In the genomic region with DNA sequence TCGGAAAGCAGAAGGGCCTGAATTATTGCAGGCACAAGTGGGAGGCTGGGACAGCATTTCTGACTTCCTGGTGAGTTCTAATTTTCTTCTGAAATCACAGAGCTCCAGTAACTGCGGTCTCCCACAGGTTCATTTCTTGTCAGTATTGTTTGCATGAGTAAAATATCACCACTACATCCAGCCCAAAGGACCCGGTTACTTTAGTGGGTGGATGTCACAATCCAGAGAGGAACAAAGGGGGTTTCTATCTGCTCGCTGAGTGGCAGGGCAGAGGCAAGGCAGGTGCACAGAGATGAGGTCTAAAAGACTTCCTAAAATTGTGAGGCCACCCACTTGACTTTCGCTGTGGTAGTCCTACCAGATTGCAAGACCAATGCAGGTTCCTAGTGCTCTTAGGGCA, we compare ENCODE assay signal across 19 cellular contexts.
DNase-seq lines count a peak whose midpoint lies in the region; ATAC-seq and TF ChIP-seq lines count a peak whose summit lies in the region.
"Had no signal": no experiment of that assay in that cellular context is flagged by ENCODE, and none has a peak within 500 bp of the region (broad histone marks: within the 10 kb centered on the region; RNA-seq: fewer than 3 reads in every experiment).

No MANE protein-coding gene starts in this region.

- H3K4me1 Mint-ChIP-seq in activated CD4-positive, alpha-beta memory T cell treated with anti-CD3 and anti-CD28 coated beads for 36 hours (ENCODE audit: low read depth) = no peaks in the 10 kb centered on the region
- H3K4me1 Mint-ChIP-seq in activated CD4-positive, alpha-beta memory T cell treated with anti-CD3 and anti-CD28 coated beads, Interleukin-2, amount 10 ng/mL, durations not matched to agents 7 days and 5 days = no peaks in the 10 kb centered on the region
- peaks cover 23% of the 10 kb centered on the region for H3K4me1 Mint-ChIP-seq in chondrocyte (ENCODE audit: low read depth)
- no peaks in the 10 kb centered on the region for H3K4me1 Mint-ChIP-seq in activated CD8-positive, alpha-beta T cell treated with anti-CD3 and anti-CD28 coated beads, Interleukin-2, amount 10 ng/mL, durations not matched to agents 7 days and 5 days (ENCODE audit: low read depth)
- H3K4me1 Mint-ChIP-seq in activated naive CD4-positive, alpha-beta T cell treated with anti-CD3 and anti-CD28 coated beads for 36 hours (ENCODE audit: low read depth) = no peaks in the 10 kb centered on the region
- H3K4me1 Mint-ChIP-seq: activated CD4-positive, alpha-beta T cell treated with anti-CD3 and anti-CD28 coated beads, Interleukin-2, amount 10 ng/mL, durations not matched to agents 24 days and 14 days; activated naive CD8-positive, alpha-beta T cell treated with anti-CD3 and anti-CD28 coated beads, Interleukin-2, amount 10 ng/mL, durations not matched to agents 7 days and 5 days; B cell had no signal

- no peaks in the 10 kb centered on the region for H3K27me3 Mint-ChIP-seq in activated CD4-positive, alpha-beta memory T cell treated with anti-CD3 and anti-CD28 coated beads for 36 hours
- H3K27me3 Mint-ChIP-seq in activated CD4-positive, alpha-beta memory T cell treated with anti-CD3 and anti-CD28 coated beads, Interleukin-2, amount 10 ng/mL, durations not matched to agents 7 days and 5 days = no peaks in the 10 kb centered on the region
- H3K27me3 Mint-ChIP-seq in chondrocyte (ENCODE audit: low read depth) = peaks cover 10% of the 10 kb centered on the region
- no peaks in the 10 kb centered on the region for H3K27me3 Mint-ChIP-seq in activated CD8-positive, alpha-beta T cell treated with anti-CD3 and anti-CD28 coated beads, Interleukin-2, amount 10 ng/mL, durations not matched to agents 7 days and 5 days (ENCODE audit: low read depth)
- no peaks in the 10 kb centered on the region for H3K27me3 Mint-ChIP-seq in activated naive CD4-positive, alpha-beta T cell treated with anti-CD3 and anti-CD28 coated beads for 36 hours (ENCODE audit: low read depth)
- H3K27me3 Mint-ChIP-seq: activated naive CD8-positive, alpha-beta T cell treated with anti-CD3 and anti-CD28 coated beads, Interleukin-2, amount 10 ng/mL, durations not matched to agents 7 days and 5 days had no signal

- ATAC-seq in activated CD8-positive, alpha-beta T cell treated with anti-CD3 and anti-CD28 coated beads, Interleukin-2, amount 10 ng/mL, durations not matched to agents 7 days and 5 days = no peak
- ATAC-seq in left colon = no peak

- CTCF ChIA-PET in activated CD4-positive, alpha-beta memory T cell treated with anti-CD3 and anti-CD28 coated beads for 36 hours (lab: Charles Lee) = no interaction called here
- CTCF ChIA-PET in activated CD4-positive, alpha-beta memory T cell treated with anti-CD3 and anti-CD28 coated beads, Interleukin-2, amount 10 ng/mL, durations not matched to agents 7 days and 5 days (lab: Charles Lee) = no interaction called here
- CTCF ChIA-PET in activated CD8-positive, alpha-beta T cell treated with anti-CD3 and anti-CD28 coated beads, Interleukin-2, amount 10 ng/mL, durations not matched to agents 7 days and 5 days (lab: Charles Lee) = interaction anchor here (1.5 kb wide), 1 partner anchor 678 kb away, joined by 3 read pairs; no protein-coding TSS in a partner anchor
- CTCF ChIA-PET in activated naive CD4-positive, alpha-beta T cell treated with anti-CD3 and anti-CD28 coated beads for 36 hours (lab: Charles Lee) = no interaction called here

- no peaks in the 10 kb centered on the region for H3K36me3 Mint-ChIP-seq in activated CD4-positive, alpha-beta memory T cell treated with anti-CD3 and anti-CD28 coated beads for 36 hours
- no peaks in the 10 kb centered on the region for H3K36me3 Mint-ChIP-seq in activated CD4-positive, alpha-beta memory T cell treated with anti-CD3 and anti-CD28 coated beads, Interleukin-2, amount 10 ng/mL, durations not matched to agents 7 days and 5 days (ENCODE audit: low read depth)
- H3K36me3 Mint-ChIP-seq in chondrocyte (ENCODE audit: low read depth) = no peaks in the 10 kb centered on the region
- no peaks in the 10 kb centered on the region for H3K36me3 Mint-ChIP-seq in activated CD8-positive, alpha-beta T cell treated with anti-CD3 and anti-CD28 coated beads, Interleukin-2, amount 10 ng/mL, durations not matched to agents 7 days and 5 days (ENCODE audit: low read depth)
- no peaks in the 10 kb centered on the region for H3K36me3 Mint-ChIP-seq in activated naive CD4-positive, alpha-beta T cell treated with anti-CD3 and anti-CD28 coated beads for 36 hours (ENCODE audit: low read depth)

- no peak for TF ChIP-seq CTCF in chondrocyte (IDR thresholded peaks at IDR 0.05)

- POLR2A ChIA-PET in activated CD4-positive, alpha-beta memory T cell treated with anti-CD3 and anti-CD28 coated beads for 36 hours (lab: Charles Lee) = no interaction called here
- POLR2A ChIA-PET in activated CD4-positive, alpha-beta memory T cell treated with anti-CD3 and anti-CD28 coated beads, Interleukin-2, amount 10 ng/mL, durations not matched to agents 7 days and 5 days (lab: Charles Lee) = no interaction called here
- POLR2A ChIA-PET in activated CD8-positive, alpha-beta T cell treated with anti-CD3 and anti-CD28 coated beads, Interleukin-2, amount 10 ng/mL, durations not matched to agents 7 days and 5 days (lab: Charles Lee) = no interaction called here

- intact Hi-C loops in activated CD4-positive, alpha-beta memory T cell treated with anti-CD3 and anti-CD28 coated beads for 36 hours (cut with micrococcal nuclease) = no loop called here
- intact Hi-C loops in activated naive CD4-positive, alpha-beta T cell treated with anti-CD3 and anti-CD28 coated beads for 36 hours (cut with micrococcal nuclease) = no loop called here
- intact Hi-C loops in left colon (cut with DNase I, micrococcal nuclease) = no loop called here

- no peak overlapping the region for H3K4me3 Mint-ChIP-seq in activated CD4-positive, alpha-beta memory T cell treated with anti-CD3 and anti-CD28 coated beads for 36 hours
- H3K4me3 Mint-ChIP-seq in activated CD4-positive, alpha-beta memory T cell treated with anti-CD3 and anti-CD28 coated beads, Interleukin-2, amount 10 ng/mL, durations not matched to agents 7 days and 5 days = no peak overlapping the region
- H3K4me3 Mint-ChIP-seq in chondrocyte (ENCODE audit: unreplicated experiment) = no peak overlapping the region
- H3K4me3 Mint-ChIP-seq in activated CD8-positive, alpha-beta T cell treated with anti-CD3 and anti-CD28 coated beads, Interleukin-2, amount 10 ng/mL, durations not matched to agents 7 days and 5 days = no peak overlapping the region
- H3K4me3 Mint-ChIP-seq in activated naive CD4-positive, alpha-beta T cell treated with anti-CD3 and anti-CD28 coated beads for 36 hours = no peak overlapping the region
- H3K4me3 Mint-ChIP-seq: activated CD4-positive, alpha-beta T cell treated with anti-CD3 and anti-CD28 coated beads, Interleukin-2, amount 10 ng/mL, durations not matched to agents 24 days and 14 days; activated naive CD8-positive, alpha-beta T cell treated with anti-CD3 and anti-CD28 coated beads, Interleukin-2, amount 10 ng/mL, durations not matched to agents 7 days and 5 days; activated T-helper 1 cell treated with anti-CD3 and anti-CD28 coated beads, Interleukin-12 subunit alpha, Interleukin-12 subunit beta, Interleukin-2, Interleukin-4 antibody, amounts not matched to agents 30 ng/mL and 10 ng/mL and 1 ng/mL, durations not matched to agents 14 hours and 24 hours and 36 hours; B cell had no signal

- peak; percentile 11 for DNase-seq in activated CD4-positive, alpha-beta memory T cell treated with anti-CD3 and anti-CD28 coated beads for 36 hours
- DNase-seq in activated CD4-positive, alpha-beta memory T cell treated with anti-CD3 and anti-CD28 coated beads, Interleukin-2, amount 10 ng/mL, durations not matched to agents 7 days and 5 days = no peak
- DNase-seq in NOMO-1 treated with dmso at 0.1 percent for 144 hours (lab: John Stamatoyannopoulos, UW; ENCODE audit: unreplicated experiment) (peak; percentile 56), chondrocyte (ENCODE audit: low spot score) (no peak), T-helper 9 cell (no peak), left colon (no peak)
- no peak for DNase-seq in activated CD8-positive, alpha-beta T cell treated with anti-CD3 and anti-CD28 coated beads, Interleukin-2, amount 10 ng/mL, durations not matched to agents 7 days and 5 days
- DNase-seq in activated naive CD4-positive, alpha-beta T cell treated with anti-CD3 and anti-CD28 coated beads for 36 hours = no peak
- DNase-seq: activated CD4-positive, alpha-beta T cell treated with anti-CD3 and anti-CD28 coated beads, Interleukin-2, amount 10 ng/mL, durations not matched to agents 24 days and 14 days; activated naive CD8-positive, alpha-beta T cell treated with anti-CD3 and anti-CD28 coated beads, Interleukin-2, amount 10 ng/mL, durations not matched to agents 7 days and 5 days; cerebellar nuclear complex; glutamatergic neuron; H7; NCI-H2029; Peyer's patch; T-helper 1 cell; trophoblast cell had no signal

- H3K27ac Mint-ChIP-seq in activated CD4-positive, alpha-beta memory T cell treated with anti-CD3 and anti-CD28 coated beads for 36 hours = no peak overlapping the region
- no peak overlapping the region for H3K27ac Mint-ChIP-seq in activated CD4-positive, alpha-beta memory T cell treated with anti-CD3 and anti-CD28 coated beads, Interleukin-2, amount 10 ng/mL, durations not matched to agents 7 days and 5 days
- H3K27ac Mint-ChIP-seq in chondrocyte (ENCODE audit: unreplicated experiment) = peak overlapping the region; percentile 45
- no peak overlapping the region for H3K27ac Mint-ChIP-seq in activated CD8-positive, alpha-beta T cell treated with anti-CD3 and anti-CD28 coated beads, Interleukin-2, amount 10 ng/mL, durations not matched to agents 7 days and 5 days
- no peak overlapping the region for H3K27ac Mint-ChIP-seq in activated naive CD4-positive, alpha-beta T cell treated with anti-CD3 and anti-CD28 coated beads for 36 hours
- H3K27ac Mint-ChIP-seq: activated CD4-positive, alpha-beta T cell treated with anti-CD3 and anti-CD28 coated beads, Interleukin-2, amount 10 ng/mL, durations not matched to agents 24 days and 14 days; activated naive CD8-positive, alpha-beta T cell treated with anti-CD3 and anti-CD28 coated beads, Interleukin-2, amount 10 ng/mL, durations not matched to agents 7 days and 5 days; activated T-helper 1 cell treated with anti-CD3 and anti-CD28 coated beads, Interleukin-12 subunit alpha, Interleukin-12 subunit beta, Interleukin-2, Interleukin-4 antibody, amounts not matched to agents 30 ng/mL and 10 ng/mL and 1 ng/mL, durations not matched to agents 14 hours and 24 hours and 36 hours; B cell had no signal

- H3K9me3 Mint-ChIP-seq in activated CD4-positive, alpha-beta memory T cell treated with anti-CD3 and anti-CD28 coated beads for 36 hours = peaks cover 3% of the 10 kb centered on the region
- H3K9me3 Mint-ChIP-seq in activated CD4-positive, alpha-beta memory T cell treated with anti-CD3 and anti-CD28 coated beads, Interleukin-2, amount 10 ng/mL, durations not matched to agents 7 days and 5 days = peaks cover 3% of the 10 kb centered on the region
- H3K9me3 Mint-ChIP-seq in chondrocyte (ENCODE audit: low read depth) = no peaks in the 10 kb centered on the region
- no peaks in the 10 kb centered on the region for H3K9me3 Mint-ChIP-seq in activated CD8-positive, alpha-beta T cell treated with anti-CD3 and anti-CD28 coated beads, Interleukin-2, amount 10 ng/mL, durations not matched to agents 7 days and 5 days (ENCODE audit: insufficient read depth)
- H3K9me3 Mint-ChIP-seq in activated naive CD4-positive, alpha-beta T cell treated with anti-CD3 and anti-CD28 coated beads for 36 hours = no peaks in the 10 kb centered on the region

Comparison
In these comparisons a context has a peak if more than half of its experiments do, and no peak if none do; other contexts are left out.
1. DNase-seq: peak in activated CD4-positive, alpha-beta memory T cell treated with anti-CD3 and anti-CD28 coated beads for 36 hours (single experiment) and NOMO-1 treated with dmso at 0.1 percent for 144 hours (single experiment); none in activated CD4-positive, alpha-beta memory T cell treated with anti-CD3 and anti-CD28 coated beads, Interleukin-2, amount 10 ng/mL, durations not matched to agents 7 days and 5 days (single experiment), chondrocyte (single experiment), T-helper 9 cell (single experiment), activated CD8-positive, alpha-beta T cell treated with anti-CD3 and anti-CD28 coated beads, Interleukin-2, amount 10 ng/mL, durations not matched to agents 7 days and 5 days (single experiment), activated naive CD4-positive, alpha-beta T cell treated with anti-CD3 and anti-CD28 coated beads for 36 hours (single experiment) and left colon (0 of 2).